ENCODE assay signal across 9 cellular contexts in genomic region chr12:54364413-54364812, GRCh38.
DNase-seq lines count a peak whose midpoint lies in the region; ATAC-seq lines count a peak whose summit lies in the region.
"Had no signal": no experiment of that assay in that cellular context is flagged by ENCODE, and none has a peak within 500 bp of the region (broad histone marks: within the 10 kb centered on the region; RNA-seq: fewer than 3 reads in every experiment).

Gene GPR84, minus strand, starts transcription at chr12:54364486. Its CDS starts 635 bp downstream, at chr12:54363851.

- H3K27me3 Mint-ChIP-seq in effector memory CD8-positive, alpha-beta T cell = peaks cover 0 to 6% of the 10 kb centered on the region in 2 donors

- peak within 1 kb of the TSS; percentile 22; the same call in 1 of the 2 replicates for H3K4me3 ChIP-seq in GM08714 (ENCODE audit: low read length)

- H3K9me3 Mint-ChIP-seq in effector memory CD8-positive, alpha-beta T cell = no peaks in the 10 kb centered on the region

- ATAC-seq in GM21717 (IDR thresholded peaks at IDR 0.05; ENCODE audit: unreplicated experiment) = peak; percentile 45
- ATAC-seq in effector memory CD8-positive, alpha-beta T cell (replicated peaks) = peak; percentile 43
- ATAC-seq: left ventricle myocardium superior had no signal

- H3K27ac Mint-ChIP-seq in effector memory CD8-positive, alpha-beta T cell = peak within 1 kb of the TSS; percentile 51 to 84

- peak; percentile 88 for DNase-seq in NOMO-1 treated with dmso at 0.1 percent for 144 hours (lab: John Stamatoyannopoulos, UW; ENCODE audit: unreplicated experiment)
- DNase-seq in effector memory CD8-positive, alpha-beta T cell = no peak
- no peak for DNase-seq in anterior cingulate cortex (lab: John Stamatoyannopoulos, UW)
- no peak for DNase-seq in ecto neural progenitor cell (ENCODE audit: low spot score)
- no peak for DNase-seq in GOT3 (lab: John Stamatoyannopoulos, UW)
- DNase-seq in NCI-H82 treated with DMSO at 0.1 percent for 48 hours (lab: John Stamatoyannopoulos, UW; ENCODE audit: unreplicated experiment) = no peak
- DNase-seq: left ventricle myocardium superior had no signal

- peaks cover 28 to 32% of the 10 kb centered on the region in 2 donors for H3K4me1 Mint-ChIP-seq in effector memory CD8-positive, alpha-beta T cell (ENCODE audit: low read depth in 2 of 2)

- peak within 1 kb of the TSS; percentile 23 to 28 for H3K4me3 Mint-ChIP-seq in effector memory CD8-positive, alpha-beta T cell

- H3K36me3 Mint-ChIP-seq in effector memory CD8-positive, alpha-beta T cell (ENCODE audit: insufficient read depth) = no peaks in the 10 kb centered on the region
